Comparison of ENCODE assay signal across 8 cellular contexts in the genomic region with DNA sequence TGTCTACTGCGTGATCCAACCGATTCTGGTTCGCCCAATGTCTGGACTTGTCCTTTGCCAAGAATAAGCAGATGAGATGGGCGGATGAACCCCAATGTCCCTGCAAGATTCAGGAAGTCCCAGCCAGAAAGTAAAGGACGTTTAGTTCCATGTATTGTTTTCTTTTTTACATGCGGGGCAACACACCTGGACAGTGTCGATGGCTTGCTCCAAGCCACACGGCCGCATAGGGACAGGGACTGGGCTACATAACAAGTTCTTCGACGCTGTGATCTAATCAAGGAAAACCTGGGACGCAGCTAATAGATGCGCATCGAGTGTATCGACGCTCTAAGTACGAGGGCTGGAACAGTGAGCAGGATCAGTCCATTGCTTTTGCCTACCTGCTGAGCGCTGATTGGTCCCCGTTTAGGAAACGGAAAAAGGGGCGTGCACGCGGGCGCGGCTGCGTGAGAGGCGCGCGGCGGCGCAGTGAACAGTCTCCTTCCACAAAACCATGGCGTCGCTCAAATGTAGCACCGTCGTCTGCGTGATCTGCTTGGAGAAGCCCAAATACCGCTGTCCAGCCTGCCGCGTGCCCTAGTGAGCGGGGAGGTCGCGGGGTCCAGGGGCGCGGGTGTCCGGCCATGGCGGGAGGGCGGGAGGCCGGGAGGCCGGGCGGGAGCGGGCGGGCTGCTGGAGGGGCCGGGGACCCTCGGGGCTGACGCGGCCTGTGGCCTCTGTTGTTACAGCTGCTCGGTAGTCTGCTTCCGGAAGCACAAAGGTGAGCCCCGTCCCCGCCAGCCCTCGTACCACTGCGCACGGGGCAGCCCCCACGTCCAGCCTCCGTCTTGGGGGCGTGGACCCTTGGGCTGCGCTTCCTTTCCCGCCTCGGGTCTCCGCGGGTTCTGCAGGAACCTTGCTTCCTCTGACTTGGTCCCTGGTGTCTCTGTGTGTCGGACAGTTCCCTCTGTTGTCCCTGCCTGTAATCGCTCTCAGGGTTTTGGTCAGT. TPM values are rescaled to one million over a fixed set of nuclear protein-coding genes. Genes with fewer than 3 reads are reported as not detected.
DNase-seq lines count a peak whose midpoint lies in the region; TF ChIP-seq lines count a peak whose summit lies in the region.

A gene (plus strand): TSS at position 478 of the 991 bp plus-strand sequence. CDS start 19 bp downstream, at position 497.

- peaks cover 26% of the 10 kb centered on the region for H3K27me3 Mint-ChIP-seq in nephron progenitor cell (ENCODE audit: low read depth, poor library complexity)
- H3K27me3 Mint-ChIP-seq in stimulated activated naive CD8-positive, alpha-beta T cell treated with anti-CD3 and anti-CD28 coated beads, Interleukin-15, Interleukin-2, amounts not matched to agents 100 ng/mL and 50 ng/mL, for 24 hours: peaks cover 10% of the 10 kb centered on the region

- no peak for TF ChIP-seq CTCF in nephron progenitor cell (IDR thresholded peaks at IDR 0.05)

- H3K9me3 Mint-ChIP-seq in nephron progenitor cell: peaks cover 17% of the 10 kb centered on the region
- H3K9me3 Mint-ChIP-seq in stimulated activated naive CD8-positive, alpha-beta T cell treated with anti-CD3 and anti-CD28 coated beads, Interleukin-15, Interleukin-2, amounts not matched to agents 100 ng/mL and 50 ng/mL, for 24 hours: no peaks in the 10 kb centered on the region

- H3K4me3 Mint-ChIP-seq in nephron progenitor cell: peak within 1 kb of the TSS; percentile 95
- H3K4me3 Mint-ChIP-seq in stimulated activated naive CD8-positive, alpha-beta T cell treated with anti-CD3 and anti-CD28 coated beads, Interleukin-15, Interleukin-2, amounts not matched to agents 100 ng/mL and 50 ng/mL, for 24 hours: peak within 1 kb of the TSS; percentile 99

- peaks cover 37% of the 10 kb centered on the region for H3K4me1 Mint-ChIP-seq in nephron progenitor cell
- H3K4me1 Mint-ChIP-seq in stimulated activated naive CD8-positive, alpha-beta T cell treated with anti-CD3 and anti-CD28 coated beads, Interleukin-15, Interleukin-2, amounts not matched to agents 100 ng/mL and 50 ng/mL, for 24 hours (ENCODE audit: low read depth): peaks cover 60% of the 10 kb centered on the region

- peaks cover 6% of the 10 kb centered on the region for H3K27me3 ChIP-seq in HAP-1 (ENCODE audit: low read depth)
- H3K27me3 ChIP-seq in MG63: peaks cover 13% of the 10 kb centered on the region; the same call in 1 of the 2 replicates

- H3K4me1 ChIP-seq in HAP-1: peaks cover 6% of the 10 kb centered on the region

- H3K4me3 ChIP-seq in HAP-1 (peak within 1 kb of the TSS; percentile 66), MG63 (peak within 1 kb of the TSS; percentile 71)

- H3K27ac Mint-ChIP-seq in nephron progenitor cell: peak within 1 kb of the TSS; percentile 99
- H3K27ac Mint-ChIP-seq in stimulated activated naive CD8-positive, alpha-beta T cell treated with anti-CD3 and anti-CD28 coated beads, Interleukin-15, Interleukin-2, amounts not matched to agents 100 ng/mL and 50 ng/mL, for 24 hours: peak within 1 kb of the TSS; percentile 99

- in situ Hi-C loops in HAP-1 (cut with MboI; ENCODE audit: low sequenced_read_pairs): loop anchor here (10.0 to 25.0 kb wide), 2 partner anchors 299 to 512 kb away; a partner anchor contains a TSS

- H3K36me3 Mint-ChIP-seq in nephron progenitor cell (ENCODE audit: low read depth): peaks cover 30% of the 10 kb centered on the region
- H3K36me3 Mint-ChIP-seq in stimulated activated naive CD8-positive, alpha-beta T cell treated with anti-CD3 and anti-CD28 coated beads, Interleukin-15, Interleukin-2, amounts not matched to agents 100 ng/mL and 50 ng/mL, for 24 hours (ENCODE audit: low read depth): peaks cover 21% of the 10 kb centered on the region

- no peaks in the 10 kb centered on the region; the same call in none of the 2 replicates for H3K36me3 ChIP-seq in HAP-1 (replicated peaks)
- peaks cover 3% of the 10 kb centered on the region; the same call in 1 of the 2 replicates for H3K36me3 ChIP-seq in MG63

- DNase-seq in ELR (ENCODE audit: low read depth): peak; percentile 96
- peak; percentile 93 for DNase-seq in HAP-1 (ENCODE audit: low spot score in 2 of 2)
- DNase-seq in MG63: peak; percentile 90
- peak; percentile 92 to 94 for DNase-seq in SHP77 (lab: John Stamatoyannopoulos, UW)
- peak; percentile 88 for DNase-seq in activated effector memory CD4-positive, alpha-beta T cell treated with Interleukin-2 at 50 U/mL for 16 hours
- peak; percentile 87 for DNase-seq in fibroblast of the conjunctiva (ENCODE audit: low read depth)
- DNase-seq in nephron progenitor cell: peak; percentile 88

- H3K9me3 ChIP-seq in HAP-1 (no peaks in the 10 kb centered on the region), MG63 (no peaks in the 10 kb centered on the region)

RNA-seq across cellular contexts. Expression of the gene that starts here (rescaled TPM):
- total RNA-seq in MG63 (2014; rRNA removed; shearing (Covaris generic); ENCODE audit: low replicate concordance): 44.9 and 60.6 TPM in 2 replicates

Comparison
In these comparisons a context has a peak if more than half of its experiments do, and no peak if none do; other contexts are left out.
1. Peak in every context shown above with its lines: DNase-seq and H3K4me3 ChIP-seq.